10 cellular contexts compared by ENCODE assay signal in the genomic region with DNA sequence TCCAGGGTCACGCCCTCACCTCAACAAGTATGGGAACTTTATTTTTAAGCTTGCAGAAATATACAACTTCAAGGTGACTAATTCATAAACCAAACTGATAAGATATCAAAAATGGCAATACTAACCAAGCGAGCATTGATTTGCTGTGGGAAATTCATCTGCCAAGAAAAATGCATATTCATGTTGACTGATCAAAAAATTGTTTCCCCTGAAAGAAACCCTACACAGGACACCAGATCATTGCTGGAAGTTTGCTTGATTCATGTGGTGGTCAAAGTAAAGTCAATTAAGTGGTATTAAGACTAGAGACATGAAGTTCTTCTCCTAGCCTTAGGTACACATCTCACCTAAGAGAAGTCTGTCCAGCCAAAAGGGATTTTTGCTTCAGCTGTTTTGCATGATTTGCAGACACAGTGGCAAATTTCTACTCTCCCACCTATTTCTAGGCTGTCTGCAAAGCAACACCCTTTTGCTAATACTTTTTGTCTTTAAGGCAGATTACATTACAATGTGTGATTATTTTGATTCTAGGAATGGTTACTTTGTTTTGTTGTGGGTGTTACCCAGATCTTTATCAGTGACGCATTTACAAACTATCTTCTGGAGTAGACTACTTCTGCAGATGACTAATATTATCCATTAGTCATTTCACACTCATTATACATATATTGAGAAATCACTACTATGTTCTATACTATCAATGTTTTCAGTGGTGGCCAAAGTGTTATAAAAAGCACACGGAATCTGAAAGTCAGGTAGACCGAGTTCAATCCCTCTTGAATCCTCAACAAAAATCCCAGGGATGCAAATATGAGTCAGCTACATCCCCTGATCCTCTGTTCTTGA. TPM values are rescaled to one million over a fixed set of nuclear protein-coding genes. Genes with fewer than 3 reads are reported as not detected.
DNase-seq lines count a peak whose midpoint lies in the region; ATAC-seq, FAIRE-seq and TF ChIP-seq lines count a peak whose summit lies in the region.
"Had no signal": no experiment of that assay in that cellular context is flagged by ENCODE, and none has a peak within 500 bp of the region (broad histone marks: within the 10 kb centered on the region; RNA-seq: fewer than 3 reads in every experiment).

No MANE protein-coding gene starts in this region.

- TF ChIP-seq EP300 in GM12878 (IDR thresholded peaks at IDR 0.05; ENCODE audit: borderline replicate concordance in 1 of 2, control insufficient read depth in 1 of 2, low read depth in 2 of 2, low read length in 2 of 2): peak; percentile 92 to 97

- TSS peak; percentile 6 for BruUV-seq in GM12878 (replicated peaks; lab: Mats Ljungman, UMichigan)

- ATAC-seq in GM21390 (IDR thresholded peaks at IDR 0.05; ENCODE audit: unreplicated experiment) (peak; percentile 82), HG03571 (IDR thresholded peaks at IDR 0.05; ENCODE audit: unreplicated experiment) (peak; percentile 73), GM12878 (peak; percentile 89)
- peak; percentile 91 for ATAC-seq in stimulated activated memory B cell treated with anti-CD40 and anti-IgM and Interleukin-4, amounts not matched to agents 10 μg/mL and 1 μg/mL and 100 μg/mL, for 72 hours

- peak overlapping the region; percentile 47 for H3K4me3 ChIP-seq in GM08714 (ENCODE audit: low read length)
- peak overlapping the region; percentile 61; the same call in 1 of the 2 replicates for H3K4me3 ChIP-seq in GM12878
- no peak overlapping the region for H3K4me3 ChIP-seq in thyroid gland (replicated peaks in 1 of 3)

- H3K27ac Mint-ChIP-seq in stimulated activated memory B cell treated with anti-CD40 and anti-IgM and Interleukin-4, amounts not matched to agents 10 μg/mL and 1 μg/mL and 100 μg/mL, for 72 hours: peak overlapping the region; percentile 99
- H3K27ac Mint-ChIP-seq in progenitor cell of endocrine pancreas: no peak overlapping the region

- DNase-seq in GM12878 (ENCODE audit: low read depth, low spot score) (peak; percentile 56), progenitor cell of endocrine pancreas (ENCODE audit: low spot score, unreplicated experiment) (no peak), thyroid gland (no peak)
- no peak for DNase-seq in stimulated activated CD4-positive, alpha-beta T cell treated with anti-CD3 and anti-CD28 coated beads, Interleukin-4, amount 100 ng/mL, for 1 hour

- peaks cover 7% of the 10 kb centered on the region for H3K9me3 Mint-ChIP-seq in stimulated activated memory B cell treated with anti-CD40 and anti-IgM and Interleukin-4, amounts not matched to agents 10 μg/mL and 1 μg/mL and 100 μg/mL, for 72 hours
- peaks cover 3% of the 10 kb centered on the region for H3K9me3 Mint-ChIP-seq in progenitor cell of endocrine pancreas (ENCODE audit: low read depth)

- peaks cover 65% of the 10 kb centered on the region for H3K36me3 Mint-ChIP-seq in stimulated activated memory B cell treated with anti-CD40 and anti-IgM and Interleukin-4, amounts not matched to agents 10 μg/mL and 1 μg/mL and 100 μg/mL, for 72 hours
- no peaks in the 10 kb centered on the region for H3K36me3 Mint-ChIP-seq in progenitor cell of endocrine pancreas (ENCODE audit: insufficient read depth)

- H3K9me3 ChIP-seq in GM12878 (replicated peaks; ENCODE audit: control insufficient read depth, insufficient read depth, low read length) (peaks cover 16% of the 10 kb centered on the region), thyroid gland (no peaks in the 10 kb centered on the region)

- H3K4me1 Mint-ChIP-seq in stimulated activated memory B cell treated with anti-CD40 and anti-IgM and Interleukin-4, amounts not matched to agents 10 μg/mL and 1 μg/mL and 100 μg/mL, for 72 hours: peaks cover 78% of the 10 kb centered on the region
- H3K4me1 Mint-ChIP-seq in progenitor cell of endocrine pancreas (ENCODE audit: low read depth): no peaks in the 10 kb centered on the region

- H3K27ac ChIP-seq in GM12878 (ENCODE audit: control insufficient read depth, insufficient read depth) (peak overlapping the region; percentile 78), thyroid gland (no peak overlapping the region)
- H3K27ac ChIP-seq: KMS-11 had no signal

- H4K20me1 ChIP-seq in GM12878 (ENCODE audit: control insufficient read depth, insufficient read depth): no peaks in the 10 kb centered on the region

- no peaks in the 10 kb centered on the region for H3K27me3 Mint-ChIP-seq in stimulated activated memory B cell treated with anti-CD40 and anti-IgM and Interleukin-4, amounts not matched to agents 10 μg/mL and 1 μg/mL and 100 μg/mL, for 72 hours
- H3K27me3 Mint-ChIP-seq in progenitor cell of endocrine pancreas: no peaks in the 10 kb centered on the region

- in situ Hi-C loops in GM12878 (cut with MboI): loop anchor here (5.0 kb wide), 2 partner anchors 81 to 154 kb away; no protein-coding TSS in a partner anchor

- no peaks in the 10 kb centered on the region for H3K36me3 ChIP-seq in GM12878 (ENCODE audit: control insufficient read depth in 2 of 2, insufficient read depth in 2 of 2, low read length in 1 of 2)
- no peaks in the 10 kb centered on the region for H3K36me3 ChIP-seq in thyroid gland

- WGBS in GM12878 (ENCODE audit: insufficient coverage, insufficient replicate concordance, low lambda C conversion rate, missing lambda C conversion rate): 2% methylated on average over 5 of the region's 5 CpGs
- 86 to 89% methylated on average over 5 of the region's 5 CpGs for WGBS in thyroid gland, 2 donors

- no peak for TF ChIP-seq RAD21 in GM12878 (IDR thresholded peaks at IDR 0.05; ENCODE audit: insufficient read depth, low read depth, low read length)

- H3K4me1 ChIP-seq in GM12878 (ENCODE audit: control insufficient read depth, insufficient read depth, low read length) (peaks cover 15% of the 10 kb centered on the region; the same call in 1 of the 2 replicates), thyroid gland (no peaks in the 10 kb centered on the region)

- SMC1A ChIA-PET in GM12878 (lab: Charles Lee; ENCODE audit: uncharacterized antibody, unreplicated experiment): interaction anchor here (0.7 to 11.7 kb wide), 19 partner anchors 8 to 238 kb away, joined by 3 to 100 read pairs (median 4); no protein-coding TSS in a partner anchor

- CTCF ChIA-PET in GM12878 (lab: Yijun Ruan, JAX): interaction anchor here (0.5 to 2.4 kb wide), 9 partner anchors 8 to 204 kb away, joined by 3 to 9 read pairs (median 4); no protein-coding TSS in a partner anchor

- peaks cover 91% of the 10 kb centered on the region for H3K79me2 ChIP-seq in GM12878 (ENCODE audit: control insufficient read depth, insufficient read depth, low read length)

- POLR2A ChIA-PET in GM12878 (lab: Charles Lee): interaction anchor here (0.9 to 1.5 kb wide), 4 partner anchors 8 to 80 kb away, joined by 3 to 6 read pairs (median 4); no protein-coding TSS in a partner anchor

- H3K9ac ChIP-seq in GM12878 (ENCODE audit: control insufficient read depth, insufficient read depth, low read length): peak overlapping the region; percentile 29
- H3K9ac ChIP-seq: KMS-11 had no signal

- TF ChIP-seq CTCF in GM12878 (IDR thresholded peaks at IDR 0.05 in 2 of 3, conservative IDR thresholded peaks at IDR 0.05 in 1 of 3; ENCODE audit: control insufficient read depth in 2 of 3, extremely low read depth in 1 of 3, insufficient read depth in 1 of 3, low read depth in 3 of 3, low read length in 3 of 3) (no peak), progenitor cell of endocrine pancreas (IDR thresholded peaks at IDR 0.05; ENCODE audit: unreplicated experiment) (no peak), thyroid gland (IDR thresholded peaks at IDR 0.05) (no peak)

- intact Hi-C loops in GM12878 (cut with micrococcal nuclease; ENCODE audit: unreplicated experiment) (loop anchor here (1.0 to 5.0 kb wide), 5 partner anchors 59 to 229 kb away; no protein-coding TSS in a partner anchor), thyroid gland (cut with DNase I) (no loop called here)

- peak; percentile 61 for FAIRE-seq in GM12878 (lab: Jason Lieb, UNC)
- FAIRE-seq: islet of Langerhans had no signal

- TF ChIP-seq POLR2A in GM12878 (IDR thresholded peaks at IDR 0.05; ENCODE audit: low read depth, low read length) (no peak), thyroid gland (IDR thresholded peaks at IDR 0.05) (no peak)

- RAD21 ChIA-PET in GM12878 (lab: Charles Lee; ENCODE audit: unreplicated experiment): interaction anchor here (0.6 to 5.5 kb wide), 15 partner anchors 9 to 302 kb away, joined by 3 to 60 read pairs (median 5); no protein-coding TSS in a partner anchor

- H2AFZ ChIP-seq in GM12878 (ENCODE audit: control insufficient read depth, low read depth, low read length): no peak overlapping the region

- H3K27me3 ChIP-seq in GM12878 (replicated peaks in 1 of 2; ENCODE audit: control insufficient read depth in 2 of 2, insufficient read depth in 2 of 2, low read length in 1 of 2): no peaks in the 10 kb centered on the region
- no peaks in the 10 kb centered on the region for H3K27me3 ChIP-seq in thyroid gland

- H3K4me2 ChIP-seq in GM12878 (ENCODE audit: control insufficient read depth, insufficient read depth): peak overlapping the region; percentile 86
- H3K4me2 ChIP-seq: KMS-11 had no signal

- H3K4me3 Mint-ChIP-seq in stimulated activated memory B cell treated with anti-CD40 and anti-IgM and Interleukin-4, amounts not matched to agents 10 μg/mL and 1 μg/mL and 100 μg/mL, for 72 hours: peak overlapping the region; percentile 84
- no peak overlapping the region for H3K4me3 Mint-ChIP-seq in progenitor cell of endocrine pancreas (ENCODE audit: low read depth)

TF ChIP-seq in GM12878, 131 proteins besides CTCF, POLR2A, EP300 and RAD21 (continues in another document):
- TF ChIP-seq HDAC6 (IDR thresholded peaks at IDR 0.05; ENCODE audit: unreplicated experiment): no peak

RNA-seq across cellular contexts. Expression of a gene that starts 12.3 kb away (rescaled TPM):
- total RNA-seq in GM12878 (2013; cell fraction: nucleolus; rRNA removed): 258 and 276 TPM in 2 replicates
- total RNA-seq in GM12878 (2014; rRNA removed) (42.2 and 59.8 TPM in 2 replicates), GM12878 (2014; rRNA removed; fragmentation: Illumina TruSeq; extraction: Trizol) (85.6 and 86.2 TPM in 2 replicates), GM12878 (2021) (40.0 and 45.5 TPM in 2 replicates), progenitor cell of endocrine pancreas (not detected in 2 replicates), thyroid gland (1 to 10 TPM; 1.3 to 7.4 (median 1.9) TPM)
- 26.8 TPM for polyA plus RNA-seq in GM12878 (2011; ENCODE audit: low read depth)
- polyA plus RNA-seq in GM12878 (2011; rRNA removed) (23.2 and 34.1 TPM in 2 replicates), GM12878 (2014; fragmentation: Illumina TruSeq; extraction: Trizol) (84.1 and 112 TPM in 2 replicates), GM12878 (2014; fragmentation: Nextera tagmentation; extraction: Ambion mirVana) (100 to 1,000 TPM in 1 of 2 experiments, 10 to 100 TPM in 1; 90.4 to 102 TPM), GM12878 (2014; rRNA removed) (38.0 and 45.2 TPM in 2 replicates), GM12878 (2016; fragmentation: Nextera tagmentation; extraction: Ambion mirVana) (10 to 100 TPM; 39.5 to 44.5 TPM)
- polyA plus RNA-seq in GM12878 (2011; cell fraction: cytosol; rRNA removed): 5.8 and 6.9 TPM in 2 replicates
- 11.4 and 11.5 TPM in 2 replicates for polyA plus RNA-seq in GM12878 (2011; cell fraction: nucleus; rRNA removed)
- polyA plus RNA-seq in GM12878 (2012): 37.7 and 72.2 TPM in 2 replicates
- polyA minus RNA-seq in GM12878 (2011; rRNA and poly(A)+ RNA removed): 8.3 and 15.2 TPM in 2 replicates
- 3.3 and 9.0 TPM in 2 replicates for polyA minus RNA-seq in GM12878 (2011; cell fraction: cytosol; rRNA and poly(A)+ RNA removed)
- polyA minus RNA-seq in GM12878 (2011; cell fraction: nucleus; rRNA and poly(A)+ RNA removed): 7.1 and 7.3 TPM in 2 replicates

Comparison
In these comparisons a context has a peak if more than half of its experiments do, and no peak if none do; other contexts are left out.
1. H3K4me3 ChIP-seq: peak in GM08714 (single experiment) and GM12878 (single experiment); none in thyroid gland (0 of 3).
2. RNA of a gene that starts 12.3 kb away (total RNA-seq): 40.0 to 276 TPM in GM12878; 1.3 to 7.4 TPM in thyroid gland and not detected in progenitor cell of endocrine pancreas; every median in the first group is over 4 times any median in the second.
3. Peak in every context shown above with its lines, with median percentiles within 50 percentile points of each other: ATAC-seq.